Comparison of ENCODE assay signal across 11 cellular contexts in the genomic region with DNA sequence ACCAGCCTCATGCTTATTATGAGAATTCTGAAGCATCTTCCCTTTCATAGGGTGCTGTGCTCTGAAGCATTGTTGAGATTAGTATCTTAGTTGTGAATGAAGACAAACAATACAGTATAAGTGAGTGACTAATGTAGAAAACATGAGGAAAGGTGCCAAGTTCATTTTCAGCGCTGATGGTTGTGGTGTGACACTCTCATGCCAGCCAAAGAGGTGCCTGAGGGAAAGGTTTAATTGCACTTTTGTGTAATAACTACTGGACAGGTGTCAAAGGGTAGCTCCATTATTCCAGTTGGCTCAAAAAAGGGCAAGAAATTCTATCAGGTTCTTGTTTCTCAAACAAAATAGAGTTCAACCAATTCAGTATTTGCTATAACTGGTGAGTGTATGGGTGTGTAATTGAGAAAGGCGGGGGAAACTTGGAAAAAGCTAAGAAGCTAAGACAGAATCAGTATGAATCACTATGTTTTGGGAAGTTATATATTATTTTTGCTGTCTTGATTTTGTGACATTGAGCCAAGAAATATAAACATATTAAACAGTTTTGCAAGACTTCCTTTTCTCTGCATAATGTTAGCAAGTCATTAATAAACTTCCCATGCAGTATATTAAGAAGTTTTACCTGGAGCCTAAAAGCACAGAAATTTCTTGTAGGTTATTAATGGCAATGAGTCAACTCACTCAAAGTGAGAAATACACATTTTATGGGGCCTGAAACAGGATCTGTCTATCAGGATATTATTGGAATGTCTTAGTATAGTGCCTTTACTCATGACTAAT. TPM values are rescaled to one million over a fixed set of nuclear protein-coding genes. Genes with fewer than 3 reads are reported as not detected.
DNase-seq lines count a peak whose midpoint lies in the region; ATAC-seq and TF ChIP-seq lines count a peak whose summit lies in the region.
"Had no signal": no experiment of that assay in that cellular context is flagged by ENCODE, and none has a peak within 500 bp of the region (broad histone marks: within the 10 kb centered on the region; RNA-seq: fewer than 3 reads in every experiment).

No MANE protein-coding gene starts in this region.

- peaks cover 28% of the 10 kb centered on the region for H3K4me1 Mint-ChIP-seq in Calu3 (ENCODE audit: low read depth, unreplicated experiment)
- H3K4me1 Mint-ChIP-seq: stimulated activated memory B cell treated with anti-CD40 and anti-IgM and Interleukin-4, amounts not matched to agents 10 μg/mL and 1 μg/mL and 100 μg/mL, for 72 hours had no signal

- DNase-seq in Calu3 (peak; percentile 75), HT-29 (ENCODE audit: low spot score) (peak; percentile 84), astrocyte of the hippocampus (ENCODE audit: low read depth, low spot score) (peak; percentile 89), lung microvascular endothelial cell (ENCODE audit: low read depth in 2 of 2) (peak; percentile 33 to 79), CD1c-positive myeloid dendritic cell (ENCODE audit: extremely low spot score) (no peak)
- DNase-seq in activated CD4-positive, CD25-positive, alpha-beta regulatory T cell (lab: John Stamatoyannopoulos, UW), result no peak
- DNase-seq: anterior cingulate cortex, NCI-H526 treated with DMSO at 0.1 percent for 48 hours had no signal

- no peaks in the 10 kb centered on the region for H3K27me3 Mint-ChIP-seq in Calu3 (ENCODE audit: unreplicated experiment)
- H3K27me3 Mint-ChIP-seq: stimulated activated memory B cell treated with anti-CD40 and anti-IgM and Interleukin-4, amounts not matched to agents 10 μg/mL and 1 μg/mL and 100 μg/mL, for 72 hours had no signal

- ATAC-seq in GM18861 (IDR thresholded peaks at IDR 0.05; ENCODE audit: unreplicated experiment) (no peak), HG02852 (IDR thresholded peaks at IDR 0.05; ENCODE audit: unreplicated experiment) (no peak)
- ATAC-seq: stimulated activated memory B cell treated with anti-CD40 and anti-IgM and Interleukin-4, amounts not matched to agents 10 μg/mL and 1 μg/mL and 100 μg/mL, for 72 hours had no signal

- no peak for TF ChIP-seq CTCF in Calu3 (IDR thresholded peaks at IDR 0.05; ENCODE audit: unreplicated experiment)

- H3K4me3 Mint-ChIP-seq in Calu3 (ENCODE audit: low read depth, unreplicated experiment), result peak overlapping the region; percentile 13
- H3K4me3 Mint-ChIP-seq: stimulated activated memory B cell treated with anti-CD40 and anti-IgM and Interleukin-4, amounts not matched to agents 10 μg/mL and 1 μg/mL and 100 μg/mL, for 72 hours had no signal

- BruUV-seq in Calu3 (replicated peaks; lab: Mats Ljungman, UMichigan), result no TSS peak

- CTCF ChIA-PET in Calu3 (lab: Charles Lee), result interaction anchor here (0.6 to 1.4 kb wide), 2 partner anchors 9 to 189 kb away, joined by 4 to 5 read pairs; no protein-coding TSS in a partner anchor

- peak overlapping the region; percentile 91 for H3K27ac Mint-ChIP-seq in Calu3 (ENCODE audit: unreplicated experiment)
- H3K27ac Mint-ChIP-seq: stimulated activated memory B cell treated with anti-CD40 and anti-IgM and Interleukin-4, amounts not matched to agents 10 μg/mL and 1 μg/mL and 100 μg/mL, for 72 hours had no signal

- intact Hi-C loops in Calu3 (cut with micrococcal nuclease; ENCODE audit: unreplicated experiment), result loop anchor here (2.0 kb wide), 1 partner anchor 18 kb away; no protein-coding TSS in a partner anchor

- peaks cover 7% of the 10 kb centered on the region for H3K36me3 Mint-ChIP-seq in Calu3 (ENCODE audit: insufficient read depth, unreplicated experiment)
- H3K36me3 Mint-ChIP-seq: stimulated activated memory B cell treated with anti-CD40 and anti-IgM and Interleukin-4, amounts not matched to agents 10 μg/mL and 1 μg/mL and 100 μg/mL, for 72 hours had no signal

- no peaks in the 10 kb centered on the region for H3K9me3 Mint-ChIP-seq in Calu3 (ENCODE audit: low read depth, unreplicated experiment)

RNA-seq across cellular contexts. Expression of a gene that starts 31.8 kb away (rescaled TPM):
- total RNA-seq in Calu3 (2022) (0.47 and 1.1 TPM in 2 replicates), lung microvascular endothelial cell (under 0.01 TPM in 1 of 2 replicates, not detected in the other)
- not detected in 2 replicates for total RNA-seq in HT-29 (2014; rRNA removed; shearing (Covaris generic))

Comparison
In these comparisons a context has a peak if more than half of its experiments do, and no peak if none do; other contexts are left out.
1. DNase-seq: peak in Calu3 (single experiment), HT-29 (single experiment), astrocyte of the hippocampus (single experiment) and lung microvascular endothelial cell (2 of 2); none in activated CD4-positive, CD25-positive, alpha-beta regulatory T cell (0 of 4) and CD1c-positive myeloid dendritic cell (single experiment).